In the genomic region with DNA sequence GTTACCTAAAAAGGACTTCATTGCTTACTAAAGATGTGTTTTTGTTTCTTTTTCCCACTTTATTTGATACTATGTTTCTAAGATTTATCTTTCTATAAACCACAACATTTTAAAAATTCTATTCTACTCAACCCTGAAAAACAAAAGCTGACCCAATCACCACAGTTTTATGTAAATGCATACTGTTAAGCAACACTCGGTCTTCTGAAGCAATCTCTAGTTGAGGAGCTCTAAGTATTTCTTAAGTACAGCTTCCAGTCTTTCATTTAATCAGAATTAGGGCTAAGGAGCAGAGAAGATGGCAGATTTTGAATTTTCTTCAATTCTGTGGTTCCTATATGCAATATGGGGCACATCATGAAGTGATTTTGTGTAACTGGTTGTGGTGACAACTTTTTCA, we compare ENCODE assay signal across 33 cellular contexts.
"Had no signal": no experiment of that assay in that cellular context is flagged by ENCODE, and none has a peak within 500 bp of the region (broad histone marks: within the 10 kb centered on the region; RNA-seq: fewer than 3 reads in every experiment).

No MANE protein-coding gene starts in this region.

- H3K27me3 ChIP-seq: adrenal gland, MG63, SJCRH30 had no signal

- H3K4me3 Mint-ChIP-seq: activated B cell treated with CpG ODN at 0.5 μM for 24 hours; activated CD4-positive, alpha-beta memory T cell treated with anti-CD3 and anti-CD28 coated beads, Interleukin-2, amount 10 ng/mL, durations not matched to agents 7 days and 5 days; activated CD8-positive, alpha-beta memory T cell treated with anti-CD3 and anti-CD28 coated beads, Interleukin-2, amount 10 ng/mL, durations not matched to agents 7 days and 5 days; activated naive CD8-positive, alpha-beta T cell treated with anti-CD3 and anti-CD28 coated beads, Interleukin-2, amount 10 ng/mL, durations not matched to agents 7 days and 5 days; brain had no signal

- H3K36me3 Mint-ChIP-seq: activated CD8-positive, alpha-beta memory T cell treated with anti-CD3 and anti-CD28 coated beads, Interleukin-2, amount 10 ng/mL, durations not matched to agents 7 days and 5 days; activated naive CD8-positive, alpha-beta T cell treated with anti-CD3 and anti-CD28 coated beads, Interleukin-2, amount 10 ng/mL, durations not matched to agents 7 days and 5 days; brain had no signal

- H3K27ac Mint-ChIP-seq: activated B cell treated with CpG ODN at 0.5 μM for 24 hours; activated CD4-positive, alpha-beta memory T cell treated with anti-CD3 and anti-CD28 coated beads, Interleukin-2, amount 10 ng/mL, durations not matched to agents 7 days and 5 days; activated CD8-positive, alpha-beta memory T cell treated with anti-CD3 and anti-CD28 coated beads, Interleukin-2, amount 10 ng/mL, durations not matched to agents 7 days and 5 days; activated naive CD8-positive, alpha-beta T cell treated with anti-CD3 and anti-CD28 coated beads, Interleukin-2, amount 10 ng/mL, durations not matched to agents 7 days and 5 days; brain had no signal

- H3K4me1 ChIP-seq: adrenal gland, SJCRH30 had no signal

- H3K27me3 Mint-ChIP-seq: activated B cell treated with CpG ODN at 0.5 μM for 24 hours, brain had no signal

- DNase-seq: activated B cell treated with CpG ODN at 0.5 μM for 24 hours; activated CD4-positive, alpha-beta memory T cell treated with anti-CD3 and anti-CD28 coated beads, Interleukin-2, amount 10 ng/mL, durations not matched to agents 7 days and 5 days; activated CD4-positive, alpha-beta T cell treated with anti-CD3 and anti-CD28 coated beads for 1 hour; activated CD4-positive, alpha-beta T cell treated with anti-CD3 and anti-CD28 coated beads for 48 hours; activated CD8-positive, alpha-beta memory T cell treated with anti-CD3 and anti-CD28 coated beads for 24 hours; activated CD8-positive, alpha-beta memory T cell treated with anti-CD3 and anti-CD28 coated beads, Interleukin-2, amount 10 ng/mL, durations not matched to agents 7 days and 5 days; activated CD8-positive, alpha-beta memory T cell treated with anti-CD3 and anti-CD28 coated beads, Interleukin-2, amount 50 U/mL, for 48 hours; activated effector memory CD4-positive, alpha-beta T cell treated with Interleukin-2 at 50 U/mL for 16 hours; activated naive CD4-positive, alpha-beta T cell; activated naive CD4-positive, alpha-beta T cell treated with anti-CD3 and anti-CD28 coated beads, Interleukin-2, amount 50 U/mL, for 16 hours; activated naive CD8-positive, alpha-beta T cell treated with anti-CD3 and anti-CD28 coated beads, Interleukin-2, amount 10 ng/mL, durations not matched to agents 7 days and 5 days; activated T-cell treated with anti-CD3 and anti-CD28 coated beads, Interleukin-2, amount 50 U/mL, for 48 hours; adrenal gland; anterior cingulate cortex; central memory CD4-positive, alpha-beta T cell; Karpas-422; KBM-7; MG63; NCI-H1105; NCI-H1417 treated with DMSO at 0.1 percent for 48 hours; NCI-H187 treated with DMSO at 0.1 percent for 48 hours; NCI-H2081; NCI-H345; NCI-H524 treated with DMSO at 0.1 percent for 48 hours; SHP77; SJCRH30; T-helper 1 cell; T-helper 2 cell; T-helper 9 cell had no signal

- H3K4me3 ChIP-seq: adrenal gland, MG63, SJCRH30, SK-N-MC had no signal

- ATAC-seq: activated CD8-positive, alpha-beta memory T cell treated with anti-CD3 and anti-CD28 coated beads, Interleukin-2, amount 10 ng/mL, durations not matched to agents 7 days and 5 days; Panc1 had no signal

- H3K9me3 ChIP-seq: adrenal gland, MG63, SJCRH30 had no signal

- H3K4me1 Mint-ChIP-seq: activated B cell treated with CpG ODN at 0.5 μM for 24 hours; activated CD4-positive, alpha-beta memory T cell treated with anti-CD3 and anti-CD28 coated beads, Interleukin-2, amount 10 ng/mL, durations not matched to agents 7 days and 5 days; activated CD8-positive, alpha-beta memory T cell treated with anti-CD3 and anti-CD28 coated beads, Interleukin-2, amount 10 ng/mL, durations not matched to agents 7 days and 5 days; activated naive CD8-positive, alpha-beta T cell treated with anti-CD3 and anti-CD28 coated beads, Interleukin-2, amount 10 ng/mL, durations not matched to agents 7 days and 5 days; brain had no signal

- H3K36me3 ChIP-seq: adrenal gland, MG63, SJCRH30 had no signal

- H3K9me3 Mint-ChIP-seq: activated B cell treated with CpG ODN at 0.5 μM for 24 hours; activated CD4-positive, alpha-beta memory T cell treated with anti-CD3 and anti-CD28 coated beads, Interleukin-2, amount 10 ng/mL, durations not matched to agents 7 days and 5 days; activated naive CD8-positive, alpha-beta T cell treated with anti-CD3 and anti-CD28 coated beads, Interleukin-2, amount 10 ng/mL, durations not matched to agents 7 days and 5 days; brain had no signal

- H3K27ac ChIP-seq: adrenal gland, SJCRH30, SK-N-MC, VCaP had no signal
